In genomic region chr2:176269319-176270099, GRCh38 we compare ENCODE assay signal across 1 cellular context.
TF ChIP-seq lines count a peak whose summit lies in the region.

Gene MTX2, plus strand, starts transcription at chr2:176269442. Its CDS starts 188 bp downstream, at chr2:176269630.

TF ChIP-seq in HCT116, 20 proteins besides CTCF, POLR2A, EP300 and RAD21 (continued from another document):
- no peak for TF ChIP-seq FOSL1 (IDR thresholded peaks at IDR 0.05; ENCODE audit: low read depth)
- no peak; the same call in 1 of the 2 replicates for TF ChIP-seq CBX3 (IDR thresholded peaks at IDR 0.05; ENCODE audit: low read depth)
- peak; percentile 59 for TF ChIP-seq ELF1 (IDR thresholded peaks at IDR 0.05; ENCODE audit: borderline replicate concordance, low read depth)
- TF ChIP-seq SRF (IDR thresholded peaks at IDR 0.05; ENCODE audit: low read depth), result peak; percentile 39; the same call in 1 of the 2 replicates
TF ChIP-seq in HCT116: peak in this region for 8.
